In genomic region chr20:5128886-5129285, GRCh38 we compare ENCODE assay signal across 10 cellular contexts. TPM values are rescaled to one million over a fixed set of nuclear protein-coding genes. Genes with fewer than 3 reads are reported as not detected.
A peak's percentile ranks its signal among the peaks of the same experiment; 100 is the strongest.
DNase-seq lines count a peak whose midpoint lies in the region; ATAC-seq and TF ChIP-seq lines count a peak whose summit lies in the region.
"Had no signal": no experiment of that assay in that cellular context is flagged by ENCODE, and none has a peak within 500 bp of the region (broad histone marks: within the 10 kb centered on the region; RNA-seq: fewer than 3 reads in every experiment).

No MANE protein-coding gene starts in this region.

- H2AFZ ChIP-seq in OCI-LY1 (ENCODE audit: low read length) = no peak overlapping the region

- H3K27me3 Mint-ChIP-seq in activated CD4-positive, alpha-beta T cell treated with anti-CD3 and anti-CD28 coated beads, Interleukin-2, amount 10 ng/mL, durations not matched to agents 7 days and 5 days = no peaks in the 10 kb centered on the region
- H3K27me3 Mint-ChIP-seq in endothelial cell (ENCODE audit: unreplicated experiment) = peaks cover 13% of the 10 kb centered on the region

- POLR2A ChIA-PET in activated CD4-positive, alpha-beta T cell treated with anti-CD3 and anti-CD28 coated beads, Interleukin-2, amount 10 ng/mL, durations not matched to agents 7 days and 5 days (lab: Charles Lee) = no interaction called here

- CTCF ChIA-PET in activated CD4-positive, alpha-beta T cell treated with anti-CD3 and anti-CD28 coated beads, Interleukin-2, amount 10 ng/mL, durations not matched to agents 7 days and 5 days (lab: Charles Lee) = interaction anchor here (0.7 to 1.2 kb wide), 3 partner anchors 13 to 76 kb away, joined by 3 read pairs; no protein-coding TSS in a partner anchor

- no peak for TF ChIP-seq CTCF in OCI-LY1 (IDR thresholded peaks at IDR 0.05; ENCODE audit: low read length)
- TF ChIP-seq CTCF in endothelial cell (IDR thresholded peaks at IDR 0.05; ENCODE audit: unreplicated experiment) = no peak

- no peaks in the 10 kb centered on the region for H3F3A ChIP-seq in OCI-LY1 (ENCODE audit: insufficient read depth, low read length)

- H3K4me3 ChIP-seq in OCI-LY1 (ENCODE audit: low read depth, low read length, poor library complexity, severe bottlenecking) (peak overlapping the region; percentile 67), skeletal muscle tissue (ENCODE audit: low read length in 3 of 3) (peak overlapping the region in 1 of 3 donors; percentile 95), SJCRH30 (no peak overlapping the region)

- H3K9ac ChIP-seq in OCI-LY1 (ENCODE audit: low read length) (no peak overlapping the region; the same call in 1 of the 2 replicates), skeletal muscle tissue (ENCODE audit: low read depth in 1 of 3, low read length in 3 of 3) (peak overlapping the region in 2 of 3 donors; percentile 20 to 86)

- H3K4me1 Mint-ChIP-seq in activated CD4-positive, alpha-beta T cell treated with anti-CD3 and anti-CD28 coated beads, Interleukin-2, amount 10 ng/mL, durations not matched to agents 7 days and 5 days = peaks cover 46% of the 10 kb centered on the region
- peaks cover 25% of the 10 kb centered on the region for H3K4me1 Mint-ChIP-seq in endothelial cell (ENCODE audit: unreplicated experiment)

- no peak for ATAC-seq in HG03280 (IDR thresholded peaks at IDR 0.05; ENCODE audit: unreplicated experiment)

- H3K27ac ChIP-seq in OCI-LY1 (ENCODE audit: low read depth, low read length, poor library complexity, severe bottlenecking) = peak overlapping the region; percentile 51
- H3K27ac ChIP-seq in skeletal muscle tissue (ENCODE audit: low read depth, low read length) = peak overlapping the region; percentile 89
- H3K27ac ChIP-seq in SJCRH30 = no peak overlapping the region

- peak overlapping the region; percentile 97 for H3K27ac Mint-ChIP-seq in activated CD4-positive, alpha-beta T cell treated with anti-CD3 and anti-CD28 coated beads, Interleukin-2, amount 10 ng/mL, durations not matched to agents 7 days and 5 days
- H3K27ac Mint-ChIP-seq in endothelial cell (ENCODE audit: unreplicated experiment) = peak overlapping the region; percentile 70

- no peaks in the 10 kb centered on the region for H3K9me3 ChIP-seq in OCI-LY1 (ENCODE audit: low read length)
- H3K9me3 ChIP-seq in skeletal muscle tissue (ENCODE audit: control insufficient read depth in 3 of 3, low read length in 3 of 3) = no peaks in the 10 kb centered on the region
- no peaks in the 10 kb centered on the region for H3K9me3 ChIP-seq in SJCRH30 (replicated peaks)
- H3K9me3 ChIP-seq: uterus had no signal

- H3K27me3 ChIP-seq in OCI-LY1 (ENCODE audit: insufficient read depth, low read length) (no peaks in the 10 kb centered on the region), skeletal muscle tissue (ENCODE audit: control insufficient read depth in 3 of 3, insufficient read depth in 3 of 3, low read length in 3 of 3) (no peaks in the 10 kb centered on the region), SJCRH30 (no peaks in the 10 kb centered on the region)
- H3K27me3 ChIP-seq: uterus had no signal

- peaks cover 35% of the 10 kb centered on the region for H3K4me1 ChIP-seq in OCI-LY1 (ENCODE audit: insufficient read depth, low read length, severe bottlenecking)
- peaks cover 19 to 33% (median 28%) of the 10 kb centered on the region in 3 donors for H3K4me1 ChIP-seq in skeletal muscle tissue (ENCODE audit: control insufficient read depth in 3 of 3, insufficient read depth in 3 of 3, low read length in 3 of 3)
- 0 out of 2 replicates have a peak, but pooled peaks cover 4% of the 10 kb centered on the region for H3K4me1 ChIP-seq in SJCRH30

- H3K79me2 ChIP-seq in OCI-LY1 (ENCODE audit: insufficient read depth, low read length) = peaks cover 33% of the 10 kb centered on the region; the same call in 1 of the 2 replicates

- no peaks in the 10 kb centered on the region for H3K9me2 ChIP-seq in OCI-LY1 (ENCODE audit: low read depth, low read length)

- H3K4me2 ChIP-seq in OCI-LY1 (ENCODE audit: low read length) = peak overlapping the region; percentile 73

- no peaks in the 10 kb centered on the region for H3K36me3 ChIP-seq in OCI-LY1 (ENCODE audit: insufficient read depth, low read length)
- peaks cover 0 to 4% (median 0%) of the 10 kb centered on the region in 3 donors for H3K36me3 ChIP-seq in skeletal muscle tissue (ENCODE audit: control insufficient read depth in 3 of 3, insufficient read depth in 3 of 3, low read length in 3 of 3)
- H3K36me3 ChIP-seq in SJCRH30 = no peaks in the 10 kb centered on the region
- H3K36me3 ChIP-seq: uterus had no signal

- DNase-seq in activated CD4-positive, alpha-beta T cell treated with anti-CD3 and anti-CD28 coated beads, Interleukin-2, amount 10 ng/mL, durations not matched to agents 7 days and 5 days = no peak
- DNase-seq in activated CD4-positive, alpha-beta T cell treated with anti-CD3 and anti-CD28 coated beads for 48 hours = no peak
- DNase-seq in endothelial cell (ENCODE audit: low spot score) = no peak
- DNase-seq in NCI-H526 (lab: John Stamatoyannopoulos, UW) = no peak
- no peak for DNase-seq in SJCRH30
- DNase-seq: SHP77 treated with DMSO at 0.1 percent for 48 hours, uterus had no signal

- peaks cover 8% of the 10 kb centered on the region for H3K36me3 Mint-ChIP-seq in activated CD4-positive, alpha-beta T cell treated with anti-CD3 and anti-CD28 coated beads, Interleukin-2, amount 10 ng/mL, durations not matched to agents 7 days and 5 days (ENCODE audit: low read depth)
- peaks cover 4% of the 10 kb centered on the region for H3K36me3 Mint-ChIP-seq in endothelial cell (ENCODE audit: low read depth, unreplicated experiment)

- H3K9me3 Mint-ChIP-seq in activated CD4-positive, alpha-beta T cell treated with anti-CD3 and anti-CD28 coated beads, Interleukin-2, amount 10 ng/mL, durations not matched to agents 7 days and 5 days = no peaks in the 10 kb centered on the region
- H3K9me3 Mint-ChIP-seq in endothelial cell (ENCODE audit: unreplicated experiment) = no peaks in the 10 kb centered on the region

- H3K4me3 Mint-ChIP-seq in activated CD4-positive, alpha-beta T cell treated with anti-CD3 and anti-CD28 coated beads, Interleukin-2, amount 10 ng/mL, durations not matched to agents 7 days and 5 days = peak overlapping the region; percentile 97
- H3K4me3 Mint-ChIP-seq in endothelial cell (ENCODE audit: unreplicated experiment) = peak overlapping the region; percentile 98

- no peaks in the 10 kb centered on the region for H4K20me1 ChIP-seq in OCI-LY1 (ENCODE audit: insufficient read depth, low read length)

RNA-seq across cellular contexts. Expression of gene CDS2, which starts 2.1 kb away (rescaled TPM):
- total RNA-seq in activated CD4-positive, alpha-beta T cell treated with anti-CD3 and anti-CD28 coated beads, Interleukin-2, amount 10 ng/mL, durations not matched to agents 7 days and 5 days = 10 to 100 TPM; 54.5 to 58.4 TPM
- total RNA-seq in endothelial cell (ENCODE audit: unreplicated experiment) (130 TPM), skeletal muscle tissue (27.1 TPM)
- 29.1 and 30.1 TPM in 2 replicates for total RNA-seq in SJCRH30 (2014; rRNA removed; shearing (Covaris generic))

RNA-seq across cellular contexts. Expression of gene PCNA, which starts 9.1 kb away (rescaled TPM):
- 100 to 1,000 TPM; 512 to 559 TPM for total RNA-seq in activated CD4-positive, alpha-beta T cell treated with anti-CD3 and anti-CD28 coated beads, Interleukin-2, amount 10 ng/mL, durations not matched to agents 7 days and 5 days
- 77.1 TPM for total RNA-seq in endothelial cell (ENCODE audit: unreplicated experiment)
- total RNA-seq in skeletal muscle tissue = 35.5 TPM
- 431 and 450 TPM in 2 replicates for total RNA-seq in SJCRH30 (2014; rRNA removed; shearing (Covaris generic))

RNA-seq across cellular contexts. Expression of gene TMEM230, which starts 16.0 kb away (rescaled TPM):
- 10 to 100 TPM; 82.4 to 83.6 TPM for total RNA-seq in activated CD4-positive, alpha-beta T cell treated with anti-CD3 and anti-CD28 coated beads, Interleukin-2, amount 10 ng/mL, durations not matched to agents 7 days and 5 days
- total RNA-seq in endothelial cell (ENCODE audit: unreplicated experiment) = 62.2 TPM
- total RNA-seq in skeletal muscle tissue = 68.9 TPM
- total RNA-seq in SJCRH30 (2014; rRNA removed; shearing (Covaris generic)) = 162 and 165 TPM in 2 replicates
